In the genomic region with DNA sequence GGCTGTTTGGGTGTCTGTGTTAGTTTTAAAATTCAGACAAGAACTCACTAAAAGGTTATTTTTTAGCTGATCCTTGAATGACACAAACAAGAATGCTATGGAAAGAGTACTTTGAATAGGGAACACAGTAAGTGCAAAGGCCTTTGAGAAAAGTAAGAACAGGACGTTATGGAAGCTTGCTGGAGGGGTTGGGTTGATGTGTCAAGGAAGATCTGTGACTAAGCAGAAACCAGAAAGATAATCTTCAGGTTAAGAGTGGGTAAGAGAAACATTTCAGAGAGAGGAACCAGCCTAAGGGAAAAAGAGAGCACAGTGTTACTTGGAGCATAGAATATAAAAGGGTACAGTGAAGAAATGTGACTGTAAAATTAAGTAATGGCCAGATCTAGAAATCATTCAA, we compare ENCODE assay signal across 26 cellular contexts. TPM values are rescaled to one million over a fixed set of nuclear protein-coding genes. Genes with fewer than 3 reads are reported as not detected.
"Had no signal": no experiment of that assay in that cellular context is flagged by ENCODE, and none has a peak within 500 bp of the region (broad histone marks: within the 10 kb centered on the region; RNA-seq: fewer than 3 reads in every experiment).

No MANE protein-coding gene starts in this region.

- FAIRE-seq: endothelial cell of umbilical vein, frontal cortex, kidney, small intestine had no signal

- H3K4me1 ChIP-seq: colonic mucosa, esophagus squamous epithelium, parathyroid adenoma, right lobe of liver, suprapubic skin, transverse colon, upper lobe of right lung, uterus had no signal

- H3K79me2 ChIP-seq: parathyroid adenoma had no signal

- H3K4me3 ChIP-seq: colonic mucosa, esophagus squamous epithelium, lung, mucosa of descending colon, right lobe of liver, suprapubic skin, transverse colon, upper lobe of right lung, uterus had no signal

- DNase-seq: colonic mucosa; effector memory CD4-positive, alpha-beta T cell; esophagus squamous epithelium; head of caudate nucleus; kidney; mesenchymal stem cell; mucosa of descending colon; naive B cell; right lobe of liver; small intestine; stimulated activated CD4-positive, alpha-beta T cell treated with anti-CD3 and anti-CD28 coated beads, Interleukin-12 subunit alpha, Interleukin-12 subunit beta, amount 100 ng/mL, for 4 hours; stimulated activated CD4-positive, alpha-beta T cell treated with anti-CD3 and anti-CD28 coated beads, Interleukin-1b, Interleukin-23, amount 100 ng/mL, for 48 hours; stimulated activated CD4-positive, alpha-beta T cell treated with anti-CD3 and anti-CD28 coated beads, Interleukin-4, amount 100 ng/mL, for 1 hour; stimulated activated CD8-positive, alpha-beta memory T cell treated with anti-CD3 and anti-CD28 coated beads, Interleukin-4, amount 100 ng/mL, for 48 hours; stimulated activated naive CD4-positive, alpha-beta T cell; stimulated activated naive CD8-positive, alpha-beta T cell treated with anti-CD3 and anti-CD28 coated beads, Interleukin-15, amount 100 ng/mL, for 72 hours; transverse colon; upper lobe of right lung; uterus had no signal

- H3K36me3 ChIP-seq: colonic mucosa, esophagus squamous epithelium, right lobe of liver, suprapubic skin, transverse colon, upper lobe of right lung, uterus had no signal

- ATAC-seq: left lobe of liver; mucosa of descending colon; natural killer cell treated with Interleukin-12 subunit alpha and Interleukin-12 subunit beta and Interleukin-15 and Interleukin-18, amount 100 ng/mL, for 72 hours; right lobe of liver; stimulated activated naive CD8-positive, alpha-beta T cell treated with anti-CD3 and anti-CD28 coated beads, Interleukin-15, amount 100 ng/mL, for 72 hours; upper lobe of right lung had no signal

- H2AFZ ChIP-seq: parathyroid adenoma had no signal

- H3K27me3 ChIP-seq: colonic mucosa, esophagus squamous epithelium, right lobe of liver, suprapubic skin, transverse colon, upper lobe of right lung, uterus had no signal

- H3K9me3 ChIP-seq: colonic mucosa, esophagus squamous epithelium, mucosa of descending colon, right lobe of liver, transverse colon, upper lobe of right lung, uterus had no signal

- H3K9ac ChIP-seq: parathyroid adenoma had no signal

- H3K27ac ChIP-seq: colonic mucosa, esophagus squamous epithelium, parathyroid adenoma, right lobe of liver, suprapubic skin, transverse colon, upper lobe of right lung, uterus had no signal

RNA-seq across cellular contexts. Expression of a gene that starts 41.2 kb away (rescaled TPM):
- total RNA-seq: natural killer cell treated with Interleukin-12 subunit alpha and Interleukin-12 subunit beta and Interleukin-15 and Interleukin-18, amount 100 ng/mL, for 72 hours had no signal
